In genomic region chr5:66307647-66308257, GRCh38 we compare ENCODE assay signal across 8 cellular contexts.
A peak's percentile ranks its signal among the peaks of the same experiment; 100 is the strongest.
DNase-seq lines count a peak whose midpoint lies in the region; ATAC-seq, FAIRE-seq and TF ChIP-seq lines count a peak whose summit lies in the region.

No MANE protein-coding gene starts in this region.

- H3K4me3 Mint-ChIP-seq in stimulated activated naive CD8-positive, alpha-beta T cell treated with anti-CD3 and anti-CD28 coated beads, Interleukin-15, amount 100 ng/mL, for 72 hours, result no peak overlapping the region
- no peak overlapping the region for H3K4me3 Mint-ChIP-seq in osteocyte (ENCODE audit: unreplicated experiment)

- DNase-seq in stimulated activated naive CD8-positive, alpha-beta T cell treated with anti-CD3 and anti-CD28 coated beads, Interleukin-15, amount 100 ng/mL, for 72 hours, result peak in 1 of 2 donors; percentile 12
- no peak for DNase-seq in stimulated activated naive CD8-positive, alpha-beta T cell treated with anti-CD3 and anti-CD28 coated beads, Interleukin-15, Interleukin-2, amounts not matched to agents 100 U/mL and 50 U/mL, for 24 hours
- DNase-seq in NCI-H2029 (lab: John Stamatoyannopoulos, UW) (peak; percentile 68), foreskin keratinocyte (peak; percentile 16 to 52), osteocyte (ENCODE audit: extremely low spot score, unreplicated experiment) (no peak), OCI-M2 (lab: John Stamatoyannopoulos, UW; ENCODE audit: unreplicated experiment) (no peak)

- no peaks in the 10 kb centered on the region for H3K4me1 ChIP-seq in foreskin keratinocyte

- H3K9me3 Mint-ChIP-seq in stimulated activated naive CD8-positive, alpha-beta T cell treated with anti-CD3 and anti-CD28 coated beads, Interleukin-15, amount 100 ng/mL, for 72 hours, result no peaks in the 10 kb centered on the region
- peaks cover 3% of the 10 kb centered on the region for H3K9me3 Mint-ChIP-seq in osteocyte (ENCODE audit: unreplicated experiment)

- H3K36me3 Mint-ChIP-seq in osteocyte (ENCODE audit: unreplicated experiment), result no peaks in the 10 kb centered on the region

- peak; percentile 86 for FAIRE-seq in TTC549 (lab: Jason Lieb, UNC)

- TF ChIP-seq CTCF in foreskin keratinocyte (conservative IDR thresholded peaks at IDR 0.05) (peak; percentile 95), osteocyte (IDR thresholded peaks at IDR 0.05) (peak; percentile 90)

- H3K27me3 ChIP-seq in foreskin keratinocyte, result peaks cover 10% of the 10 kb centered on the region

- H3K27me3 Mint-ChIP-seq in stimulated activated naive CD8-positive, alpha-beta T cell treated with anti-CD3 and anti-CD28 coated beads, Interleukin-15, amount 100 ng/mL, for 72 hours, result peaks cover 24% of the 10 kb centered on the region
- H3K27me3 Mint-ChIP-seq in osteocyte (ENCODE audit: unreplicated experiment), result peaks cover 42% of the 10 kb centered on the region

- H3K27ac ChIP-seq in foreskin keratinocyte, result no peak overlapping the region

- H3K27ac Mint-ChIP-seq in stimulated activated naive CD8-positive, alpha-beta T cell treated with anti-CD3 and anti-CD28 coated beads, Interleukin-15, amount 100 ng/mL, for 72 hours, result no peak overlapping the region
- H3K27ac Mint-ChIP-seq in osteocyte (ENCODE audit: unreplicated experiment), result no peak overlapping the region

- H3K4me1 Mint-ChIP-seq in stimulated activated naive CD8-positive, alpha-beta T cell treated with anti-CD3 and anti-CD28 coated beads, Interleukin-15, amount 100 ng/mL, for 72 hours, result no peaks in the 10 kb centered on the region
- H3K4me1 Mint-ChIP-seq in osteocyte (ENCODE audit: unreplicated experiment), result no peaks in the 10 kb centered on the region

- ATAC-seq in stimulated activated naive CD8-positive, alpha-beta T cell treated with anti-CD3 and anti-CD28 coated beads, Interleukin-15, amount 100 ng/mL, for 72 hours, result peak; percentile 62
- no peak for ATAC-seq in stimulated activated naive CD8-positive, alpha-beta T cell treated with anti-CD3 and anti-CD28 coated beads, Interleukin-15, Interleukin-2, amounts not matched to agents 100 U/mL and 50 U/mL, for 24 hours
- ATAC-seq in HG02759 (IDR thresholded peaks at IDR 0.05; ENCODE audit: unreplicated experiment), result peak; percentile 59
- ATAC-seq in foreskin keratinocyte, result peak; percentile 56

Comparison
In these comparisons a context has a peak if more than half of its experiments do, and no peak if none do; other contexts are left out.
1. DNase-seq: peak in NCI-H2029 (single experiment) and foreskin keratinocyte (2 of 2); none in stimulated activated naive CD8-positive, alpha-beta T cell treated with anti-CD3 and anti-CD28 coated beads, Interleukin-15, Interleukin-2, amounts not matched to agents 100 U/mL and 50 U/mL, for 24 hours (single experiment), osteocyte (single experiment) and OCI-M2 (single experiment).